Comparison of ENCODE assay signal across 7 cellular contexts in genomic region chrX:21940356-21940829, GRCh38. TPM values are rescaled to one million over a fixed set of nuclear protein-coding genes. Genes with fewer than 3 reads are reported as not detected.
DNase-seq lines count a peak whose midpoint lies in the region; ATAC-seq, FAIRE-seq and TF ChIP-seq lines count a peak whose summit lies in the region.

SMS (plus strand) TSS chrX:21940709; CDS start chrX:21940825, 116 bp downstream.

- ATAC-seq in HG02852 (IDR thresholded peaks at IDR 0.05; ENCODE audit: unreplicated experiment): peak; percentile 66

- H3K4me3 ChIP-seq in iPS-20b (ENCODE audit: low read length) (peak within 1 kb of the TSS; percentile 72), skeletal muscle tissue (ENCODE audit: low read length in 3 of 3) (peak within 1 kb of the TSS; percentile 54 to 58 (median 56))

- DNase-seq in GM18507 (ENCODE audit: extremely low spot score, insufficient read length, low read depth) (peak; percentile 29), NCI-H146 (lab: John Stamatoyannopoulos, UW) (peak; percentile 85), UCSD-AML1 (lab: John Stamatoyannopoulos, UW; ENCODE audit: unreplicated experiment) (peak; percentile 76), MCF 10A (ENCODE audit: unreplicated experiment) (peak; percentile 77)

- no peak for TF ChIP-seq CTCF in MCF 10A (IDR thresholded peaks at IDR 0.05; ENCODE audit: unreplicated experiment)

- H3K36me3 ChIP-seq in iPS-20b (ENCODE audit: insufficient read depth, low read depth, low read length) (0 out of 2 replicates have a peak, but pooled peaks cover 4% of the 10 kb centered on the region), skeletal muscle tissue (ENCODE audit: control insufficient read depth in 3 of 3, insufficient read depth in 3 of 3, low read length in 3 of 3) (no peaks in the 10 kb centered on the region)

- no peaks in the 10 kb centered on the region for H3K9me3 ChIP-seq in iPS-20b (ENCODE audit: insufficient read depth, low read depth, low read length)
- H3K9me3 ChIP-seq in skeletal muscle tissue (ENCODE audit: control insufficient read depth in 3 of 3, low read length in 3 of 3): no peaks in the 10 kb centered on the region

- H3K9ac ChIP-seq in iPS-20b (ENCODE audit: low read depth, low read length): peak within 1 kb of the TSS; percentile 78; the same call in 1 of the 2 replicates
- H3K9ac ChIP-seq in skeletal muscle tissue (ENCODE audit: low read depth in 1 of 3, low read length in 3 of 3): peak within 1 kb of the TSS in 2 of 3 donors; percentile 10 to 73

- H3K27me3 ChIP-seq in iPS-20b (ENCODE audit: insufficient read depth, low read length) (no peaks in the 10 kb centered on the region), skeletal muscle tissue (ENCODE audit: control insufficient read depth in 3 of 3, insufficient read depth in 3 of 3, low read length in 3 of 3) (no peaks in the 10 kb centered on the region)

- peaks cover 13% of the 10 kb centered on the region for H3K4me1 ChIP-seq in iPS-20b (ENCODE audit: insufficient read depth, low read length)
- peaks cover 0 to 5% (median 0%) of the 10 kb centered on the region in 3 donors for H3K4me1 ChIP-seq in skeletal muscle tissue (ENCODE audit: control insufficient read depth in 3 of 3, insufficient read depth in 3 of 3, low read length in 3 of 3)

- peak; percentile 58 for FAIRE-seq in GM18507 (lab: Jason Lieb, UNC)

- H3K4me3 Mint-ChIP-seq in MCF 10A (ENCODE audit: unreplicated experiment): peak within 1 kb of the TSS; percentile 69

- H3K27me3 Mint-ChIP-seq in MCF 10A (ENCODE audit: insufficient read depth, unreplicated experiment): no peaks in the 10 kb centered on the region

- H3K36me3 Mint-ChIP-seq in MCF 10A (ENCODE audit: insufficient read depth, unreplicated experiment): peaks cover 4% of the 10 kb centered on the region

- H3K27ac ChIP-seq in iPS-20b (ENCODE audit: low read length) (no peak within 1 kb of the TSS), skeletal muscle tissue (ENCODE audit: low read depth, low read length) (peak within 1 kb of the TSS; percentile 23)

- peaks cover 13% of the 10 kb centered on the region for H3K4me1 Mint-ChIP-seq in MCF 10A (ENCODE audit: insufficient read depth, unreplicated experiment)

- no peaks in the 10 kb centered on the region for H3K9me3 Mint-ChIP-seq in MCF 10A (ENCODE audit: unreplicated experiment)

- H3K27ac Mint-ChIP-seq in MCF 10A (ENCODE audit: low read depth, unreplicated experiment): no peak within 1 kb of the TSS

- CTCF ChIA-PET in MCF 10A (lab: Yijun Ruan, JAX): no interaction called here

- POLR2A ChIA-PET in MCF 10A (lab: Yijun Ruan, JAX): interaction anchor here (0.6 to 3.4 kb wide), 3 partner anchors 14 to 1837 kb away, joined by 3 to 29 read pairs (median 13); partner anchors contain the start of gene MBTPS2

- intact Hi-C loops in MCF 10A (cut with micrococcal nuclease): loop anchor here (5.0 kb wide), 1 partner anchor 98 kb away; no protein-coding TSS in a partner anchor

- BruUV-seq in MCF 10A (replicated peaks; lab: Mats Ljungman, UMichigan): no TSS peak

RNA-seq across cellular contexts. Expression of gene SMS, which starts in this region (rescaled TPM):
- 160 and 181 TPM in 2 replicates for total RNA-seq in MCF 10A (2022)
- 64.2 TPM for total RNA-seq in skeletal muscle tissue

Comparison
In these comparisons a context has a peak if more than half of its experiments do, and no peak if none do; other contexts are left out.
1. DNase-seq: peak in every context shown above with its lines; median percentile 85 in NCI-H146; 77 in MCF 10A; 76 in UCSD-AML1; 29 in GM18507.